5 cellular contexts compared by ENCODE assay signal in the genomic region with DNA sequence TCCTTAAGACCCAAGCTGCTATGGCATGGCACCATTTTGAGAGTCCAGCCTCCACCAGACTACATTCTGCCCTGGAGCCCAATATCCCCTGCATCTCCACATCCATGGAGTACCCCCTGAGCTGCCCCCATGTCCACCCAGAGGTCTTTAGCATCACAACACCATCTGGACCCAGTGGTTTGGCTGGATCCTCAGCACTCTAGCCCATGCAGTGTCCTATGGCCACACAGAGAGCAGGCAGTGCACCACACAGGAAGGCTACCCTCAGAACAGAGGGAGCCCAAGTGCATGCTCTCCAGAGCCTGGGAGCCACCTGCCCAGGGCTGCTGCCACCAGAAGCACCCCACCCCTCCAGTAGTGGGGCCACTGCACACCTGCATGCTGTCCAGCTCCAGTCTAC.
"Had no signal": no experiment of that assay in that cellular context is flagged by ENCODE, and none has a peak within 500 bp of the region (broad histone marks: within the 10 kb centered on the region; RNA-seq: fewer than 3 reads in every experiment).

No MANE protein-coding gene starts in this region.

- H3K4me1 Mint-ChIP-seq: GM23338, H9 had no signal

- H3K4me3 ChIP-seq: GM23338 had no signal

- H3K4me3 Mint-ChIP-seq: GM23338, H9 had no signal

- ATAC-seq: GM23338 had no signal

- DNase-seq: H9, HCEC 1CT, IMR-90, KBM-7 had no signal

- H2AFZ ChIP-seq: GM23338 had no signal

- H3K27ac Mint-ChIP-seq: GM23338, H9 had no signal

- H3K4me2 ChIP-seq: GM23338 had no signal
